ENCODE assay signal across 5 cellular contexts in the genomic region with DNA sequence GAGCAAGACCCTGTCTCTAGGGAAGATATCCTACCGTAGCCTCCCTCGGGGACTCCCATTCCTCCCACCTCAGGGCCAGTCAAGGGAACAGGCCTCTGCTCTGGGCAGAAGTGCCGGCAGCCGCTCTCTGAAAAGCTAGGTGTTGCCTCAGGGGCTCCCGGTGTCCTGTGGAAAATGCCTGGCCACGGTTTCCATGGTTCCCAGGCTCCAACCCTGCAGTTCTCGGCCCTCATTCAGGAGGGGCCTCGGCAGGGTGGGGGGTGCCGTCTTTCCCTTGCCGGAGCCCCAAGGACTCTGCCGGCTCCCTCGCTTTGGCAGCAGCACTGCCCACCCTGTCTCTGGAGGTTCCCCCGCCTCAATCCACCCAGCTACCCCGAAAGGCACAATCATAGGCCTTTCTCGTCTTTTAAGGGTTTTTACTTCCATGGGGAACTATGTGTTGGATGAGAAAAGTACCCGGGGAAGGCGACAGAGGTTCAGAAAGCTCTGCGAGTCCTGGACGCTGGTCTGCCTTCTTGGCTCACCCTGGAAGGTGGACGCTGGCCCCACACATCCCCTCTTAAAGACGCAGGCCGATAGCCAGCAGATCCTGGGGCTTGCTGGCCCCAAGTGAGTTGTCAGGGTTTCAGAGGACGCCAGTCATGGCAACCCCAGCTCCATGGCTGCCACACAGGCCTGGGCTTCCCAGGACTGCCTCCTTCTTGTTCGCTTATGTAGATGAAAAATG. TPM values are rescaled to one million over a fixed set of nuclear protein-coding genes. Genes with fewer than 3 reads are reported as not detected.
"Had no signal": no experiment of that assay in that cellular context is flagged by ENCODE, and none has a peak within 500 bp of the region (broad histone marks: within the 10 kb centered on the region; RNA-seq: fewer than 3 reads in every experiment).

No MANE protein-coding gene starts in this region.

RNA-seq across cellular contexts. Expression of gene APOD, which starts 34.2 kb away (rescaled TPM):
- total RNA-seq: activated CD8-positive, alpha-beta memory T cell treated with anti-CD3 and anti-CD28 coated beads for 36 hours; astrocyte; natural killer cell; T-helper 2 cell treated with Interferon-gamma antibody and Interleukin-4, amounts not matched to agents 100 ng/mL and 5 ng/mL, for 36 hours had no signal
- polyA plus RNA-seq: keratinocyte had no signal
